ENCODE assay signal across 18 cellular contexts in the genomic region with DNA sequence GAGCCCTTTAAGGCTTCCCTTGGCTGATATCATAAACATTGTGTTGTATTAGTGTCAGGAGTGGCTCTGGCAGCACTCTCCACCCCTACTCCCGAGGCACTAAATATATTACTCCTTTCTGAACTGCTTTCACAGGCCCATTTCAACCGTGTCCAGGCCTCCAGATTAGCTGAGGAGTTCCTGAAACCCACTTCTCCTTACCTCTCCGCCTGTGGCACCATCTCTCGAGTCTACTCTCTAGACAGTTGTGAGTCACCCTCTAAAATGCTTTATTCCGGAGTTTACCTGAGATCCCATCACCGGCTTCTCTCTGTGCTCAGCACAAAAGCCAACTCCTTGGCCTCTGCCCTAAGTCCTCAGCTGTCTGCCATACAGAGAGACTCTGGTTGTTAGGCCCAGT. TPM values are rescaled to one million over a fixed set of nuclear protein-coding genes. Genes with fewer than 3 reads are reported as not detected.
DNase-seq lines count a peak whose midpoint lies in the region; ATAC-seq and TF ChIP-seq lines count a peak whose summit lies in the region.
"Had no signal": no experiment of that assay in that cellular context is flagged by ENCODE, and none has a peak within 500 bp of the region (broad histone marks: within the 10 kb centered on the region; RNA-seq: fewer than 3 reads in every experiment).

No MANE protein-coding gene starts in this region.

- intact Hi-C loops in esophagus squamous epithelium (cut with DNase I), result no loop called here
- intact Hi-C loops in testis (cut with DNase I; ENCODE audit: low total_unique reads), result no loop called here
- intact Hi-C loops in body of pancreas (cut with DNase I), result no loop called here

- no peaks in the 10 kb centered on the region for H3K79me1 ChIP-seq in trophoblast cell (ENCODE audit: low read length)

- no peaks in the 10 kb centered on the region for H3K27me3 ChIP-seq in esophagus squamous epithelium
- no peaks in the 10 kb centered on the region for H3K27me3 ChIP-seq in lung (ENCODE audit: control insufficient read depth, insufficient read depth)
- no peaks in the 10 kb centered on the region for H3K27me3 ChIP-seq in testis
- no peaks in the 10 kb centered on the region for H3K27me3 ChIP-seq in body of pancreas
- no peaks in the 10 kb centered on the region for H3K27me3 ChIP-seq in trophoblast cell (ENCODE audit: insufficient read depth, low read length)

- H3K79me2 ChIP-seq in trophoblast cell (ENCODE audit: control insufficient read depth, insufficient read depth, low read length, poor library complexity), result no peaks in the 10 kb centered on the region

- no peak overlapping the region for H4K8ac ChIP-seq in trophoblast cell (ENCODE audit: low read depth, low read length)

- no peaks in the 10 kb centered on the region for H3K9me3 ChIP-seq in esophagus squamous epithelium
- no peaks in the 10 kb centered on the region for H3K9me3 ChIP-seq in lung (ENCODE audit: control insufficient read depth in 2 of 2, insufficient read depth in 1 of 2, low read length in 1 of 2)
- H3K9me3 ChIP-seq in testis, result no peaks in the 10 kb centered on the region
- H3K9me3 ChIP-seq in body of pancreas, result no peaks in the 10 kb centered on the region
- H3K9me3 ChIP-seq in trophoblast cell (ENCODE audit: insufficient read depth, low read depth, low read length), result no peaks in the 10 kb centered on the region
- H3K9me3 ChIP-seq: Caco-2 had no signal

- H2AK5ac ChIP-seq in trophoblast cell (ENCODE audit: low read length), result no peak overlapping the region

- H3K36me3 ChIP-seq in esophagus squamous epithelium, result peaks cover 0 to 98% (median 5%) of the 10 kb centered on the region in 3 donors
- H3K36me3 ChIP-seq in lung (ENCODE audit: control insufficient read depth in 2 of 2, insufficient read depth in 2 of 2, low read length in 2 of 2), result peaks cover 8 to 17% of the 10 kb centered on the region in 2 donors
- no peaks in the 10 kb centered on the region for H3K36me3 ChIP-seq in testis (ENCODE audit: low read depth, missing control alignments)
- peaks cover 0 to 14% of the 10 kb centered on the region in 2 donors for H3K36me3 ChIP-seq in body of pancreas (replicated peaks in 1 of 2; ENCODE audit: insufficient read depth in 1 of 2, low read depth in 2 of 2)
- H3K36me3 ChIP-seq in trophoblast cell (ENCODE audit: control insufficient read depth in 1 of 2, insufficient read depth in 2 of 2, low read length in 2 of 2), result peaks cover 13 to 27% of the 10 kb centered on the region in 2 experiments

- no peak overlapping the region for H2AFZ ChIP-seq in trophoblast cell (ENCODE audit: insufficient read depth, low read length, poor library complexity)

- no peak overlapping the region for H3K18ac ChIP-seq in trophoblast cell (ENCODE audit: low read length)

- no peak overlapping the region for H3K9ac ChIP-seq in trophoblast cell (ENCODE audit: low read length)

- TF ChIP-seq POLR2A in esophagus squamous epithelium (IDR thresholded peaks at IDR 0.05) (no peak), testis (IDR thresholded peaks at IDR 0.05) (no peak), body of pancreas (IDR thresholded peaks at IDR 0.05) (no peak)

- ATAC-seq in lung (ENCODE audit: insufficient read depth, low FRiP score), result peak; percentile 62
- ATAC-seq in body of pancreas, result no peak
- ATAC-seq in GM19395 (IDR thresholded peaks at IDR 0.05; ENCODE audit: unreplicated experiment), result no peak
- ATAC-seq: activated CD8-positive, alpha-beta T cell treated with anti-CD3 and anti-CD28 coated beads for 36 hours; activated T-helper 17 cell treated with anti-CD3 and anti-CD28 coated beads, Interleukin-2, amount 50 U/mL, for 72 hours; HCT116; naive thymus-derived CD8-positive, alpha-beta T cell had no signal

- H3K27ac ChIP-seq in esophagus squamous epithelium, result peak overlapping the region; percentile 44 to 77 (median 74)
- H3K27ac ChIP-seq in lung (ENCODE audit: low read depth in 1 of 2, low read length in 1 of 2), result peak overlapping the region in 1 of 2 donors; percentile 13
- H3K27ac ChIP-seq in testis, result peak overlapping the region; percentile 3 to 71
- H3K27ac ChIP-seq in body of pancreas, result no peak overlapping the region
- no peak overlapping the region for H3K27ac ChIP-seq in trophoblast cell (ENCODE audit: low read depth, low read length)

- no peak overlapping the region for H2BK12ac ChIP-seq in trophoblast cell (ENCODE audit: low read length)

- H3K4ac ChIP-seq in trophoblast cell (ENCODE audit: low read depth, low read length), result no peak overlapping the region

- H3K4me3 ChIP-seq in esophagus squamous epithelium (no peak overlapping the region), lung (no peak overlapping the region), testis (no peak overlapping the region), body of pancreas (no peak overlapping the region), trophoblast cell (ENCODE audit: low read depth, low read length) (no peak overlapping the region)

- WGBS in esophagus squamous epithelium, 2 donors, result 62 to 74% methylated on average over 6 of the region's 6 CpGs
- WGBS in lung, 2 donors, result 57 to 86% methylated on average over 6 of the region's 6 CpGs
- 72 to 82% methylated on average over 6 of the region's 6 CpGs for WGBS in testis, 2 donors
- 86 to 87% methylated on average over 6 of the region's 6 CpGs for WGBS in body of pancreas, 2 donors
- no CpG with 5 or more reads among the region's 6 CpGs for WGBS in trophoblast cell (ENCODE audit: extremely low coverage, insufficient coverage, insufficient read length)

- no peak overlapping the region for H4K91ac ChIP-seq in trophoblast cell (ENCODE audit: low read depth, low read length)

- no peak overlapping the region for H3K14ac ChIP-seq in trophoblast cell (ENCODE audit: low read length)

- H3K4me2 ChIP-seq in trophoblast cell (ENCODE audit: low read length), result no peak overlapping the region

- DNase-seq in NCI-H187 (lab: John Stamatoyannopoulos, UW) (peak; percentile 43 to 72), esophagus squamous epithelium (lab: John Stamatoyannopoulos, UW) (no peak), lung (ENCODE audit: low spot score) (peak; percentile 36), testis (no peak), GOT3 (lab: John Stamatoyannopoulos, UW) (no peak), body of pancreas (no peak), trophoblast cell (no peak)
- DNase-seq: activated CD8-positive, alpha-beta T cell treated with anti-CD3 and anti-CD28 coated beads for 36 hours; Caco-2; erythroblast; kidney glomerular epithelial cell; naive thymus-derived CD8-positive, alpha-beta T cell; NCI-H2029; NCI-H526; stimulated activated CD4-positive, alpha-beta T cell treated with anti-CD3 and anti-CD28 coated beads, Interleukin-1b, Interleukin-23, amount 100 ng/mL, for 48 hours had no signal

- H3K23ac ChIP-seq in trophoblast cell (ENCODE audit: low read length), result no peak overlapping the region

- H2BK5ac ChIP-seq in trophoblast cell (ENCODE audit: low read depth, low read length, poor library complexity), result no peak overlapping the region

- no peak for TF ChIP-seq CTCF in esophagus squamous epithelium (IDR thresholded peaks at IDR 0.05)
- TF ChIP-seq CTCF in lung (IDR thresholded peaks at IDR 0.05; ENCODE audit: control extremely low read depth, extremely low read depth), result no peak
- no peak for TF ChIP-seq CTCF in testis (IDR thresholded peaks at IDR 0.05)
- TF ChIP-seq CTCF in body of pancreas (IDR thresholded peaks at IDR 0.05), result no peak

- H4K12ac ChIP-seq in trophoblast cell (ENCODE audit: low read depth, low read length), result no peak overlapping the region

- no peak overlapping the region for H2BK120ac ChIP-seq in trophoblast cell (ENCODE audit: insufficient read depth, low read length, poor library complexity)

- peaks cover 0 to 7% (median under 1%) of the 10 kb centered on the region in 3 donors for H3K4me1 ChIP-seq in esophagus squamous epithelium
- no peaks in the 10 kb centered on the region for H3K4me1 ChIP-seq in lung (ENCODE audit: control insufficient read depth in 2 of 2, insufficient read depth in 2 of 2, low read length in 2 of 2)
- H3K4me1 ChIP-seq in testis, result no peaks in the 10 kb centered on the region
- H3K4me1 ChIP-seq in body of pancreas, result no peaks in the 10 kb centered on the region
- no peaks in the 10 kb centered on the region for H3K4me1 ChIP-seq in trophoblast cell (ENCODE audit: control insufficient read depth in 1 of 2, insufficient read depth in 2 of 2, low read length in 2 of 2)
- H3K4me1 ChIP-seq: Caco-2 had no signal

RNA-seq across cellular contexts. Expression of a gene that starts 14.4 kb away (rescaled TPM):
- total RNA-seq in esophagus squamous epithelium, result 10 to 100 TPM in 1 of 4 donors, 1 to 10 TPM in 3; 2.0 to 37.2 (median 6.9) TPM
- total RNA-seq in lung, result 10 to 100 TPM; 13.4 to 35.2 TPM
- polyA plus RNA-seq in lung, result 1 to 10 TPM; 3.8 to 7.7 TPM
- 1 to 10 TPM; 5.1 to 5.7 TPM for total RNA-seq in testis
- 3.8 TPM for polyA plus RNA-seq in testis (ENCODE audit: insufficient read depth, low read depth, low replicate concordance)
- 10 to 100 TPM in 1 of 2 donors, 1 to 10 TPM in 1; 9.1 to 24.1 TPM for total RNA-seq in body of pancreas
- polyA plus RNA-seq in trophoblast cell (2013), result 10.3 and 10.6 TPM in 2 replicates

Comparison
In these comparisons a context has a peak if more than half of its experiments do, and no peak if none do; other contexts are left out.
1. DNase-seq: peak in NCI-H187 (2 of 2) and lung (single experiment); none in esophagus squamous epithelium (single experiment), testis (single experiment), GOT3 (single experiment), body of pancreas (0 of 4) and trophoblast cell (0 of 2).
2. H3K27ac ChIP-seq: peak in esophagus squamous epithelium (4 of 4) and testis (2 of 2); none in body of pancreas (0 of 4) and trophoblast cell (single experiment).